ENCODE assay signal across 22 cellular contexts in genomic region chr1:205052689-205053088, GRCh38. TPM values are rescaled to one million over a fixed set of nuclear protein-coding genes. Genes with fewer than 3 reads are reported as not detected.
DNase-seq lines count a peak whose midpoint lies in the region; ATAC-seq and TF ChIP-seq lines count a peak whose summit lies in the region.
"Had no signal": no experiment of that assay in that cellular context is flagged by ENCODE, and none has a peak within 500 bp of the region (broad histone marks: within the 10 kb centered on the region; RNA-seq: fewer than 3 reads in every experiment).

No MANE protein-coding gene starts in this region.

- no peak for TF ChIP-seq POLR2A in IMR-90 (IDR thresholded peaks at IDR 0.05; ENCODE audit: low read depth, low read length)

- no peaks in the 10 kb centered on the region for H3K27me3 ChIP-seq in BLaER1 treated with 17β-estradiol and CSF1 and Interleukin-3, amounts not matched to agents 10 nM and 100 nM
- H3K27me3 ChIP-seq in IMR-90 (ENCODE audit: control insufficient read depth, insufficient read depth, low read length) (peaks cover 59% of the 10 kb centered on the region), HAP-1 (ENCODE audit: low read depth) (peaks cover 43% of the 10 kb centered on the region)
- H3K27me3 ChIP-seq: Peyer's patch had no signal

- H3K27ac ChIP-seq in BLaER1 treated with 17β-estradiol and CSF1 and Interleukin-3, amounts not matched to agents 10 nM and 100 nM = peak overlapping the region in 4 of 11 experiments; percentile 10 to 67 (median 47); a peak in 4 of 22 replicates
- H3K27ac ChIP-seq in IMR-90 (ENCODE audit: insufficient read depth, low read length) (no peak overlapping the region), OCI-LY7 (ENCODE audit: low read depth, low read length, poor library complexity, severe bottlenecking) (no peak overlapping the region)
- H3K27ac ChIP-seq: C4-2B, GM23248, HL-60, Peyer's patch had no signal

- no peak for TF ChIP-seq RAD21 in IMR-90 (IDR thresholded peaks at IDR 0.05; ENCODE audit: low read length)

- no peak overlapping the region for H3K18ac ChIP-seq in IMR-90 (ENCODE audit: low read depth, low read length)

- in situ Hi-C loops in IMR-90 (cut with MboI; ENCODE audit: low sequenced_read_pairs) (no loop called here), HAP-1 (cut with MboI; ENCODE audit: low sequenced_read_pairs) (no loop called here)

- BruUV-seq in IMR-90 (replicated peaks; lab: Mats Ljungman, UMichigan) (no TSS peak), OCI-LY7 (replicated peaks; lab: Mats Ljungman, UMichigan) (no TSS peak)

- TF ChIP-seq CTCF in IMR-90 (conservative IDR thresholded peaks at IDR 0.05; ENCODE audit: low read depth, low read length) (no peak), OCI-LY7 (conservative IDR thresholded peaks at IDR 0.05; ENCODE audit: low read length) (no peak), glutamatergic neuron (IDR thresholded peaks at IDR 0.05; ENCODE audit: partially characterized antibody, unreplicated experiment) (no peak)

- H3K14ac ChIP-seq in IMR-90 (replicated peaks; ENCODE audit: low read depth, low read length) = no peak overlapping the region

- H3K9me1 ChIP-seq in IMR-90 (ENCODE audit: insufficient read depth, low read length) = no peaks in the 10 kb centered on the region

- no peak overlapping the region for H2AK5ac ChIP-seq in IMR-90 (ENCODE audit: low read depth, low read length)

- no peaks in the 10 kb centered on the region for H3K79me2 ChIP-seq in OCI-LY7 (ENCODE audit: insufficient read depth, low read depth, low read length)

- CTCF ChIA-PET in IMR-90 (lab: Yijun Ruan, JAX) (interaction anchor here (1.6 kb wide), 1 partner anchor 9 kb away, joined by 10 read pairs; no protein-coding TSS in a partner anchor), OCI-LY7 (lab: Charles Lee; ENCODE audit: unreplicated experiment) (interaction anchor here (1.1 kb wide), 1 partner anchor 9 kb away, joined by 6 read pairs; no protein-coding TSS in a partner anchor)
- CTCF ChIA-PET in activated CD8-positive, alpha-beta T cell treated with anti-CD3 and anti-CD28 coated beads, Interleukin-2, amount 10 ng/mL, durations not matched to agents 7 days and 5 days (lab: Charles Lee) = interaction anchor here (2.5 kb wide), 1 partner anchor 9 kb away, joined by 19 read pairs; no protein-coding TSS in a partner anchor

- H3K4me3 ChIP-seq in BLaER1 treated with 17β-estradiol and CSF1 and Interleukin-3, amounts not matched to agents 10 nM and 100 nM = peak overlapping the region in 1 of 10 experiments; percentile 30; a peak in 1 of 20 replicates
- no peak overlapping the region for H3K4me3 ChIP-seq in IMR-90 (ENCODE audit: insufficient read depth, low read depth, low read length)
- H3K4me3 ChIP-seq in OCI-LY7 (ENCODE audit: low read depth, low read length, poor library complexity, severe bottlenecking) = no peak overlapping the region
- no peak overlapping the region for H3K4me3 ChIP-seq in HAP-1
- H3K4me3 ChIP-seq: GM23248, MG63, Peyer's patch had no signal

- H2AFZ ChIP-seq in IMR-90 (replicated peaks; ENCODE audit: low read length, poor library complexity) (no peak overlapping the region), OCI-LY7 (ENCODE audit: low read length) (no peak overlapping the region)
- H2AFZ ChIP-seq: GM23248 had no signal

- peaks cover 73% of the 10 kb centered on the region for H3K4me1 Mint-ChIP-seq in glutamatergic neuron (ENCODE audit: low read depth, unreplicated experiment)
- no peaks in the 10 kb centered on the region for H3K4me1 Mint-ChIP-seq in activated CD8-positive, alpha-beta T cell treated with anti-CD3 and anti-CD28 coated beads, Interleukin-2, amount 10 ng/mL, durations not matched to agents 7 days and 5 days (ENCODE audit: low read depth)

- POLR2A ChIA-PET in IMR-90 (lab: Charles Lee; ENCODE audit: unreplicated experiment) (no interaction called here), OCI-LY7 (lab: Charles Lee) (interaction anchor here (0.6 kb wide), 1 partner anchor 56 kb away, joined by 3 read pairs; no protein-coding TSS in a partner anchor)
- POLR2A ChIA-PET in activated CD8-positive, alpha-beta T cell treated with anti-CD3 and anti-CD28 coated beads, Interleukin-2, amount 10 ng/mL, durations not matched to agents 7 days and 5 days (lab: Charles Lee) = no interaction called here

- no peak overlapping the region for H4K91ac ChIP-seq in IMR-90 (ENCODE audit: insufficient read depth, low read depth, low read length)

- H3K4ac ChIP-seq in IMR-90 (ENCODE audit: low read depth, low read length) = no peak overlapping the region

- H3K27me3 Mint-ChIP-seq in glutamatergic neuron (ENCODE audit: unreplicated experiment) = peaks cover 22% of the 10 kb centered on the region
- H3K27me3 Mint-ChIP-seq in activated CD8-positive, alpha-beta T cell treated with anti-CD3 and anti-CD28 coated beads, Interleukin-2, amount 10 ng/mL, durations not matched to agents 7 days and 5 days (ENCODE audit: low read depth) = no peaks in the 10 kb centered on the region

- 36% methylated on average over 3 of the region's 11 CpGs; no CpG with 5 or more reads in 1 of the 2 experiments for WGBS in IMR-90 (ENCODE audit: extremely low coverage in 2 of 2, insufficient read length in 1 of 2), 2 experiments

- peaks cover 7 to 55% (median 42%) of the 10 kb centered on the region in 10 experiments; a peak in 19 of 20 replicates for H3K4me1 ChIP-seq in BLaER1 treated with 17β-estradiol and CSF1 and Interleukin-3, amounts not matched to agents 10 nM and 100 nM
- H3K4me1 ChIP-seq in IMR-90 (ENCODE audit: control insufficient read depth, insufficient read depth, low read length) = no peaks in the 10 kb centered on the region
- peaks cover 7% of the 10 kb centered on the region for H3K4me1 ChIP-seq in OCI-LY7 (ENCODE audit: insufficient read depth, low read length, poor library complexity, severe bottlenecking)
- H3K4me1 ChIP-seq in HAP-1 = no peaks in the 10 kb centered on the region
- H3K4me1 ChIP-seq: Peyer's patch had no signal

- no peak overlapping the region for H2BK5ac ChIP-seq in IMR-90 (ENCODE audit: low read depth, low read length, poor library complexity, severe bottlenecking)

- H4K20me1 ChIP-seq in BLaER1 treated with 17β-estradiol and CSF1 and Interleukin-3, amounts not matched to agents 10 nM and 100 nM = peaks cover 0 to 14% (median 0%) of the 10 kb centered on the region in 11 experiments; a peak in 4 of 22 replicates
- H4K20me1 ChIP-seq in IMR-90 (ENCODE audit: insufficient read depth, low read length) (no peaks in the 10 kb centered on the region), OCI-LY7 (ENCODE audit: insufficient read depth, low read length) (no peaks in the 10 kb centered on the region)

- peaks cover 15% of the 10 kb centered on the region for H3K9me3 Mint-ChIP-seq in glutamatergic neuron (ENCODE audit: unreplicated experiment)
- no peaks in the 10 kb centered on the region for H3K9me3 Mint-ChIP-seq in activated CD8-positive, alpha-beta T cell treated with anti-CD3 and anti-CD28 coated beads, Interleukin-2, amount 10 ng/mL, durations not matched to agents 7 days and 5 days (ENCODE audit: insufficient read depth)
- H3K9me3 Mint-ChIP-seq: IgD-negative memory B cell had no signal

- H3K9ac ChIP-seq in BLaER1 treated with 17β-estradiol and CSF1 and Interleukin-3, amounts not matched to agents 10 nM and 100 nM = peak overlapping the region in 3 of 11 experiments; percentile 7 to 57 (median 56); a peak in 3 of 22 replicates
- no peak overlapping the region for H3K9ac ChIP-seq in IMR-90 (ENCODE audit: low read depth, low read length)
- H3K9ac ChIP-seq: GM23248 had no signal

- peak overlapping the region; percentile 65 for H2AK9ac ChIP-seq in IMR-90 (replicated peaks; ENCODE audit: low read depth, low read length, poor library complexity)

- no peak for DNase-seq in IMR-90
- peak; percentile 10 for DNase-seq in OCI-LY7 (ENCODE audit: low spot score)
- DNase-seq in glutamatergic neuron = peak; percentile 44
- DNase-seq in activated CD8-positive, alpha-beta T cell treated with anti-CD3 and anti-CD28 coated beads, Interleukin-2, amount 10 ng/mL, durations not matched to agents 7 days and 5 days = no peak
- DNase-seq in HAP-1 (ENCODE audit: low spot score in 2 of 2) = no peak
- no peak for DNase-seq in HCEC 1CT
- DNase-seq: DMS79, GM23248, Karpas-422, MG63, NCI-H1048, NCI-H1694, NCI-H774, Peyer's patch, SW 1271, T-helper 2 cell had no signal

- intact Hi-C loops in IMR-90 (cut with micrococcal nuclease) (no loop called here), OCI-LY7 (cut with micrococcal nuclease; ENCODE audit: unreplicated experiment) (no loop called here)

- dilution Hi-C loops in IMR-90 (cut with HindIII; ENCODE audit: low sequenced_read_pairs, unreplicated experiment) = no loop called here

- no peak overlapping the region for H2BK15ac ChIP-seq in IMR-90 (ENCODE audit: low read depth, low read length)

- no peaks in the 10 kb centered on the region for H3K79me1 ChIP-seq in IMR-90 (ENCODE audit: low read depth in 1 of 2, low read length in 2 of 2)

- no peak overlapping the region for H3K56ac ChIP-seq in IMR-90 (ENCODE audit: extremely low read depth, insufficient read depth, low read length)

- ATAC-seq in IMR-90 (ENCODE audit: low read depth) = no peak
- no peak for ATAC-seq in activated CD8-positive, alpha-beta T cell treated with anti-CD3 and anti-CD28 coated beads, Interleukin-2, amount 10 ng/mL, durations not matched to agents 7 days and 5 days

- no peak overlapping the region for H2BK120ac ChIP-seq in IMR-90 (ENCODE audit: low read depth, low read length)

- H3K36me3 Mint-ChIP-seq in glutamatergic neuron (ENCODE audit: unreplicated experiment) = no peaks in the 10 kb centered on the region
- H3K36me3 Mint-ChIP-seq in activated CD8-positive, alpha-beta T cell treated with anti-CD3 and anti-CD28 coated beads, Interleukin-2, amount 10 ng/mL, durations not matched to agents 7 days and 5 days (ENCODE audit: low read depth) = no peaks in the 10 kb centered on the region

- H4K5ac ChIP-seq in IMR-90 (ENCODE audit: low read depth, low read length) = no peak overlapping the region

- no peak overlapping the region for H4K8ac ChIP-seq in IMR-90 (ENCODE audit: low read depth in 2 of 2, low read length in 2 of 2)

- no peaks in the 10 kb centered on the region for H3K9me3 ChIP-seq in BLaER1 treated with 17β-estradiol and CSF1 and Interleukin-3, amounts not matched to agents 10 nM and 100 nM (replicated peaks in 1 of 11)
- no peaks in the 10 kb centered on the region for H3K9me3 ChIP-seq in IMR-90 (ENCODE audit: control insufficient read depth, insufficient read depth, low read length)
- no peaks in the 10 kb centered on the region for H3K9me3 ChIP-seq in OCI-LY7 (ENCODE audit: low read length)
- H3K9me3 ChIP-seq in HAP-1 = no peaks in the 10 kb centered on the region
- H3K9me3 ChIP-seq: MG63, Peyer's patch had no signal

- H3K4me2 ChIP-seq in BLaER1 treated with 17β-estradiol and CSF1 and Interleukin-3, amounts not matched to agents 10 nM and 100 nM = peak overlapping the region; percentile 13 to 93 (median 82); a peak in 21 of 22 replicates
- H3K4me2 ChIP-seq in IMR-90 (ENCODE audit: low read depth, low read length) (no peak overlapping the region), OCI-LY7 (ENCODE audit: low read length) (no peak overlapping the region)

- no peak overlapping the region for H2BK20ac ChIP-seq in IMR-90 (ENCODE audit: low read depth, low read length)

- H3K4me3 Mint-ChIP-seq in glutamatergic neuron (ENCODE audit: unreplicated experiment) = peak overlapping the region; percentile 42
- H3K4me3 Mint-ChIP-seq in activated CD8-positive, alpha-beta T cell treated with anti-CD3 and anti-CD28 coated beads, Interleukin-2, amount 10 ng/mL, durations not matched to agents 7 days and 5 days = no peak overlapping the region
- H3K4me3 Mint-ChIP-seq: IgD-negative memory B cell had no signal

- peak overlapping the region; percentile 59 for H3K27ac Mint-ChIP-seq in glutamatergic neuron (ENCODE audit: unreplicated experiment)
- H3K27ac Mint-ChIP-seq in activated CD8-positive, alpha-beta T cell treated with anti-CD3 and anti-CD28 coated beads, Interleukin-2, amount 10 ng/mL, durations not matched to agents 7 days and 5 days = no peak overlapping the region
- H3K27ac Mint-ChIP-seq: IgD-negative memory B cell had no signal

- no peak overlapping the region for H3K23ac ChIP-seq in IMR-90 (ENCODE audit: low read depth, low read length)

- H3K9me2 ChIP-seq in OCI-LY7 (ENCODE audit: insufficient read depth, low read length) = no peaks in the 10 kb centered on the region

- no peaks in the 10 kb centered on the region for H3K36me3 ChIP-seq in BLaER1 treated with 17β-estradiol and CSF1 and Interleukin-3, amounts not matched to agents 10 nM and 100 nM
- H3K36me3 ChIP-seq in IMR-90 (ENCODE audit: control insufficient read depth, insufficient read depth, low read length) (no peaks in the 10 kb centered on the region), OCI-LY7 (ENCODE audit: insufficient read depth, low read length) (no peaks in the 10 kb centered on the region), HAP-1 (replicated peaks) (no peaks in the 10 kb centered on the region)
- H3K36me3 ChIP-seq: MG63, Peyer's patch had no signal

RNA-seq across cellular contexts. Expression of gene CNTN2, which starts 9.7 kb away (rescaled TPM):
- total RNA-seq in IMR-90 (2012; rRNA removed) (0.28 TPM in 1 of 2 replicates, not detected in the other), OCI-LY7 (2022) (not detected in 2 replicates), glutamatergic neuron (ENCODE audit: unreplicated experiment) (208 TPM)
- not detected in 2 replicates for polyA plus RNA-seq in IMR-90 (2012; rRNA removed)
- not detected in 2 replicates for polyA plus RNA-seq in IMR-90 (2012; cell fraction: cytosol; rRNA removed)
- polyA plus RNA-seq in IMR-90 (2012; cell fraction: nucleus; rRNA removed; ENCODE audit: low replicate concordance) = 0.03 and 0.18 TPM in 2 replicates
- total RNA-seq in OCI-LY7 (2014; rRNA removed; shearing (Covaris generic)) = not detected in 2 replicates
- total RNA-seq in activated CD8-positive, alpha-beta T cell treated with anti-CD3 and anti-CD28 coated beads, Interleukin-2, amount 10 ng/mL, durations not matched to agents 7 days and 5 days = not detected
- total RNA-seq: GM23248, HT1080, NCI-H460 had no signal
- polyA plus RNA-seq: GM23248, IgD-negative memory B cell had no signal

RNA-seq across cellular contexts. Expression of gene TMEM81, which starts 31.6 kb away (rescaled TPM):
- total RNA-seq in IMR-90 (2012; rRNA removed) (1.7 and 1.8 TPM in 2 replicates), OCI-LY7 (2022) (2.8 and 3.2 TPM in 2 replicates), glutamatergic neuron (ENCODE audit: unreplicated experiment) (9.3 TPM)
- polyA plus RNA-seq in IMR-90 (2012; rRNA removed) = 1.5 and 1.7 TPM in 2 replicates
- 0.52 and 0.93 TPM in 2 replicates for polyA plus RNA-seq in IMR-90 (2012; cell fraction: cytosol; rRNA removed)
- 0.54 and 2.8 TPM in 2 replicates for polyA plus RNA-seq in IMR-90 (2012; cell fraction: nucleus; rRNA removed; ENCODE audit: low replicate concordance)
- 2.7 and 3.4 TPM in 2 replicates for total RNA-seq in OCI-LY7 (2014; rRNA removed; shearing (Covaris generic))
- total RNA-seq in activated CD8-positive, alpha-beta T cell treated with anti-CD3 and anti-CD28 coated beads, Interleukin-2, amount 10 ng/mL, durations not matched to agents 7 days and 5 days = 1 to 10 TPM; 2.3 to 2.8 TPM

Comparison
In these comparisons a context has a peak if more than half of its experiments do, and no peak if none do; other contexts are left out.
1. H3K4me2 ChIP-seq: peak in BLaER1 treated with 17β-estradiol and CSF1 and Interleukin-3, amounts not matched to agents 10 nM and 100 nM (11 of 11); none in IMR-90 (single experiment) and OCI-LY7 (single experiment).
2. DNase-seq: peak in OCI-LY7 (single experiment) and glutamatergic neuron (single experiment); none in IMR-90 (single experiment), activated CD8-positive, alpha-beta T cell treated with anti-CD3 and anti-CD28 coated beads, Interleukin-2, amount 10 ng/mL, durations not matched to agents 7 days and 5 days (single experiment), HAP-1 (0 of 2) and HCEC 1CT (single experiment).
3. RNA of gene CNTN2, which starts 9.7 kb away (total RNA-seq): 208 TPM in glutamatergic neuron (single experiment); 0.28 TPM in IMR-90, not detected in OCI-LY7 and not detected in activated CD8-positive, alpha-beta T cell treated with anti-CD3 and anti-CD28 coated beads, Interleukin-2, amount 10 ng/mL, durations not matched to agents 7 days and 5 days; every median in the first group is over 100 times any median in the second.